In the genomic region with DNA sequence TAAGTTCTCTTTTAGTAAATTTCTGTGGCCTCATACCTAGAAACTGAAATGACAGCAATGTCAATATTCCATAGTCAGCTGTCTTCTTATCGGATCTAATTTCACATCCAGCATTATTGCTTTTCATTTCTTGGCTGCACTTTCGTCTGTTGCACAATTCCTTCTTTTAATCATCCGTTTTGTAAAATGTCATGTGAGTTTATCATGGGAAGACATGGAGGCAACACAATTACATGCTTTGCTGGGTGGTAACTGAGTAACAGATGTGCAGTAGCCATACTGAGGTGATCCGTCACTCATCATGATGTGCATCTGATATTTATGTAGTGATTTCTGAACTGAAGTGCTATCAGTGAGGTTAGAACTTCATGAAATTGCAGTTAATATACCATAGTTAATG, we compare ENCODE assay signal across 25 cellular contexts.
A peak's percentile ranks its signal among the peaks of the same experiment; 100 is the strongest.
DNase-seq lines count a peak whose midpoint lies in the region; FAIRE-seq and TF ChIP-seq lines count a peak whose summit lies in the region.
"Had no signal": no experiment of that assay in that cellular context is flagged by ENCODE, and none has a peak within 500 bp of the region (broad histone marks: within the 10 kb centered on the region; RNA-seq: fewer than 3 reads in every experiment).

No MANE protein-coding gene starts in this region.

- H3K36me3 ChIP-seq in MM.1S (replicated peaks; ENCODE audit: insufficient read depth, low read length): no peaks in the 10 kb centered on the region
- H3K36me3 ChIP-seq: BE2C, brain microvascular endothelial cell, left ventricle myocardium inferior, neural progenitor cell, tibial nerve had no signal

- H3K4me2 ChIP-seq in MM.1S (ENCODE audit: low read depth, low read length): no peak overlapping the region
- H3K4me2 ChIP-seq: neural progenitor cell had no signal

- TF ChIP-seq CTCF in foreskin fibroblast (IDR thresholded peaks at IDR 0.05; ENCODE audit: low read depth, low read length): no peak
- TF ChIP-seq CTCF in MM.1S (IDR thresholded peaks at IDR 0.05; ENCODE audit: low read length): no peak

- H3K9me2 ChIP-seq in MM.1S (replicated peaks; ENCODE audit: insufficient read depth, low read length): no peaks in the 10 kb centered on the region

- H2AFZ ChIP-seq in MM.1S (ENCODE audit: low read length): no peak overlapping the region

- no peaks in the 10 kb centered on the region for H3F3A ChIP-seq in MM.1S (ENCODE audit: insufficient read depth, low read length)

- H3K4me1 ChIP-seq in MM.1S (ENCODE audit: low read length): no peaks in the 10 kb centered on the region
- H3K4me1 ChIP-seq: BE2C, tibial nerve had no signal

- FAIRE-seq in HTR-8/SVneo (lab: Jason Lieb, UNC) (peak; percentile 20), urothelium cell line (lab: Jason Lieb, UNC) (no peak)
- FAIRE-seq: GM18507, small intestine had no signal

- H3K4me3 ChIP-seq in foreskin fibroblast (ENCODE audit: low read depth in 1 of 2, low read length in 2 of 2) (no peak overlapping the region), MM.1S (ENCODE audit: low read length) (no peak overlapping the region)
- H3K4me3 ChIP-seq: left ventricle myocardium inferior, neural progenitor cell, psoas muscle, tibial nerve had no signal

- no peak overlapping the region for H3K9ac ChIP-seq in MM.1S (ENCODE audit: low read length)
- H3K9ac ChIP-seq: neural progenitor cell had no signal

- H3K9me3 ChIP-seq in MM.1S (replicated peaks; ENCODE audit: insufficient read depth, low read length): no peaks in the 10 kb centered on the region
- H3K9me3 ChIP-seq: BE2C, psoas muscle had no signal

- H3K27ac ChIP-seq in caudate nucleus (ENCODE audit: low read depth, low read length): peak overlapping the region; percentile 39
- no peak overlapping the region for H3K27ac ChIP-seq in MM.1S (ENCODE audit: low read length)
- H3K27ac ChIP-seq: brain microvascular endothelial cell, left ventricle myocardium inferior, neural progenitor cell, psoas muscle, tibial nerve had no signal

- no peaks in the 10 kb centered on the region for H4K20me1 ChIP-seq in MM.1S (ENCODE audit: insufficient read depth, low read length)

- H3K79me2 ChIP-seq in MM.1S (ENCODE audit: low read length): no peaks in the 10 kb centered on the region

- no peaks in the 10 kb centered on the region for H3K27me3 ChIP-seq in MM.1S (replicated peaks; ENCODE audit: insufficient read depth, low read length)
- H3K27me3 ChIP-seq: BE2C, brain microvascular endothelial cell, neural progenitor cell, tibial nerve had no signal

- DNase-seq in HTR-8/SVneo (ENCODE audit: insufficient read length, low spot score) (no peak), caudate nucleus (lab: John Stamatoyannopoulos, UW) (no peak), foreskin fibroblast (peak; percentile 11 to 35), stromal cell of bone marrow (ENCODE audit: low read depth) (peak; percentile 41), COLO829 (ENCODE audit: low spot score) (no peak), MM.1S (no peak), urothelium cell line (ENCODE audit: low spot score) (no peak)
- DNase-seq: activated CD4-positive, alpha-beta T cell treated with anti-CD3 and anti-CD28 coated beads, Interleukin-2, amount 10 ng/mL, durations not matched to agents 24 days and 14 days; activated CD8-positive, alpha-beta memory T cell treated with anti-CD3 and anti-CD28 coated beads, Interleukin-2, amount 10 ng/mL, durations not matched to agents 7 days and 5 days; BE2C; Calu3; Kasumi-1; left ventricle myocardium inferior; NCI-H1417; NCI-H82; OCI-M1; psoas muscle; Right ventricle myocardium superior; small intestine; stimulated activated CD4-positive, alpha-beta T cell treated with anti-CD3 and anti-CD28 coated beads, Interleukin-2, amount 100 ng/mL, for 48 hours; stimulated activated naive CD4-positive, alpha-beta T cell treated with Interleukin-2 at 50 U/mL for 16 hours had no signal

Comparison
In these comparisons a context has a peak if more than half of its experiments do, and no peak if none do; other contexts are left out.
1. DNase-seq: peak in foreskin fibroblast (2 of 2) and stromal cell of bone marrow (single experiment); none in HTR-8/SVneo (single experiment), caudate nucleus (0 of 61), COLO829 (single experiment), MM.1S (single experiment) and urothelium cell line (single experiment).